ENCODE assay signal across 15 cellular contexts in the genomic region with DNA sequence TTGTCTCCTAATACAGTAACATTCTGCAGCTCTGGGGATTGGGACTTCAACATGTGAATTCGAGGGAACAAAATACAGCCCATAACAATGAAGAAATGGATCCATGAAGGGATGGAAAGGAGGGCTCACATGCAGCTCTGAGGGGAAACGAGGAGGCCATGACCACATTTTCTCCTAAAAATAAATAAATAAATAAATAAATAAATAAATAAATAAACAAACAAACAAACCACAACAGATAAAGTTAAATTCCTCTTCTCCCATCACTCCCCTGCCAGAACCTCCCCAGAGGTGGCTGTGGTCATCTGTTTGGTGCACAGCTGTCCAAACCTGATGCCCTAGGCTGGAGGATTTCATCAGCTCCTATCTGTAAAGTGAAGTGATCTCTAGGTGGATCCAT. TPM values are rescaled to one million over a fixed set of nuclear protein-coding genes. Genes with fewer than 3 reads are reported as not detected.
DNase-seq lines count a peak whose midpoint lies in the region; ATAC-seq and TF ChIP-seq lines count a peak whose summit lies in the region.
"Had no signal": no experiment of that assay in that cellular context is flagged by ENCODE, and none has a peak within 500 bp of the region (broad histone marks: within the 10 kb centered on the region; RNA-seq: fewer than 3 reads in every experiment).

No MANE protein-coding gene starts in this region.

- no peaks in the 10 kb centered on the region for H3K27me3 ChIP-seq in H7 (ENCODE audit: control insufficient read depth, insufficient read depth, low read length)

- ATAC-seq in T-cell (replicated peaks in 1 of 4), result no peak
- no peak for ATAC-seq in left lobe of liver
- ATAC-seq: CD8-positive, alpha-beta T cell had no signal

- no peak overlapping the region for H3K4me3 Mint-ChIP-seq in T-cell
- H3K4me3 Mint-ChIP-seq: CD14-positive monocyte; CD8-positive, alpha-beta T cell had no signal

- DNase-seq in H7, result peak; percentile 3
- no peak for DNase-seq in T-cell
- DNase-seq in left lobe of liver (ENCODE audit: low spot score), result peak; percentile 14
- peak; percentile 4 for DNase-seq in ureter (ENCODE audit: low spot score)
- DNase-seq in GM20000 (ENCODE audit: low spot score), result no peak
- DNase-seq in midbrain (lab: John Stamatoyannopoulos, UW), result no peak
- DNase-seq in AG08396 (ENCODE audit: low spot score), result no peak
- DNase-seq: COR-L47, DMS153, DMS79 treated with DMSO at 0.1 percent for 48 hours, EL, HCEC 1CT had no signal

- POLR2A ChIA-PET in T-cell (lab: Charles Lee), result no interaction called here

- H3K4me1 Mint-ChIP-seq in T-cell, result peaks cover 20 to 27% (median 26%) of the 10 kb centered on the region in 3 donors
- H3K4me1 Mint-ChIP-seq: CD14-positive monocyte had no signal

- no peaks in the 10 kb centered on the region for H3K36me3 ChIP-seq in H7 (replicated peaks; ENCODE audit: control insufficient read depth, insufficient read depth, low read length)

- peak overlapping the region; percentile 2 to 17 for H3K27ac Mint-ChIP-seq in T-cell
- H3K27ac Mint-ChIP-seq: CD14-positive monocyte had no signal

- peaks cover 0 to 4% (median 0%) of the 10 kb centered on the region in 3 donors for H3K9me3 Mint-ChIP-seq in T-cell
- H3K9me3 Mint-ChIP-seq: CD8-positive, alpha-beta T cell had no signal

- no peaks in the 10 kb centered on the region for H3K27me3 Mint-ChIP-seq in T-cell

- H3K4me3 ChIP-seq in H7 (ENCODE audit: insufficient read depth, low read depth, low read length), result no peak overlapping the region

- no peaks in the 10 kb centered on the region for H3K36me3 Mint-ChIP-seq in T-cell
- H3K36me3 Mint-ChIP-seq: CD14-positive monocyte; CD8-positive, alpha-beta T cell had no signal

- CTCF ChIA-PET in T-cell (lab: Charles Lee), result interaction anchor here in 1 of 2 donors (1.1 kb wide), 1 partner anchor 46 kb away, joined by 3 read pairs; no protein-coding TSS in a partner anchor

- TF ChIP-seq CTCF in GM20000 (IDR thresholded peaks at IDR 0.05; ENCODE audit: extremely low read depth, missing control alignments), result no peak

RNA-seq across cellular contexts. Expression of a gene that starts 42.7 kb away (rescaled TPM):
- 0.80 TPM in 1 of 2 replicates, not detected in the other for total RNA-seq in H7 (2014; rRNA removed; shearing (Covaris generic))
- total RNA-seq in T-cell (100 to 1,000 TPM; 129 to 179 (median 150) TPM), left lobe of liver (0.28 TPM), ureter (19.2 TPM)
- total RNA-seq: H1 had no signal

RNA-seq across cellular contexts. Expression of a gene that starts 53.4 kb away (rescaled TPM):
- total RNA-seq in H7 (2014; rRNA removed; shearing (Covaris generic)), result 71.7 and 104 TPM in 2 replicates
- total RNA-seq in T-cell (10 to 100 TPM; 32.3 to 58.3 (median 57.0) TPM), left lobe of liver (34.7 TPM), ureter (52.1 TPM)

Comparison
In these comparisons a context has a peak if more than half of its experiments do, and no peak if none do; other contexts are left out.
1. DNase-seq: peak in H7 (single experiment), left lobe of liver (single experiment) and ureter (single experiment); none in T-cell (0 of 34), GM20000 (single experiment), midbrain (single experiment) and AG08396 (single experiment).
2. RNA of a gene that starts 42.7 kb away (total RNA-seq): 129 to 179 TPM in T-cell and 19.2 TPM in ureter (single experiment); 0.80 TPM in H7 and 0.28 TPM in left lobe of liver (single experiment); every median in the first group is over 10 times any median in the second.